Comparison of ENCODE assay signal across 26 cellular contexts in genomic region chr12:85260904-85261303, GRCh38. TPM values are rescaled to one million over a fixed set of nuclear protein-coding genes. Genes with fewer than 3 reads are reported as not detected.
"Had no signal": no experiment of that assay in that cellular context is flagged by ENCODE, and none has a peak within 500 bp of the region (broad histone marks: within the 10 kb centered on the region; RNA-seq: fewer than 3 reads in every experiment).

No MANE protein-coding gene starts in this region.

- H3K4me3 Mint-ChIP-seq: activated T-helper 1 cell treated with anti-CD3 and anti-CD28 coated beads, Interleukin-12 subunit alpha, Interleukin-12 subunit beta, Interleukin-2, Interleukin-4 antibody, amounts not matched to agents 30 ng/mL and 10 ng/mL and 1 ng/mL, durations not matched to agents 14 hours and 24 hours and 36 hours; dendritic cell treated with granulocyte-macrophage colony-stimulating factor and Interleukin-4, amounts not matched to agents 40 ng/mL and 50 ng/mL, for 4 days; immature natural killer cell; memory B cell; naive thymus-derived CD4-positive, alpha-beta T cell; stimulated activated memory B cell treated with anti-CD40 and anti-IgM and Interleukin-4, amounts not matched to agents 10 μg/mL and 1 μg/mL and 100 μg/mL, for 72 hours had no signal

- H3K27ac ChIP-seq: adrenal gland, breast epithelium, heart left ventricle, ovary, upper lobe of right lung had no signal

- H3K27ac Mint-ChIP-seq: activated naive CD4-positive, alpha-beta T cell treated with anti-CD3 and anti-CD28 coated beads, Interleukin-2, amount 50 U/mL, for 72 hours; activated T-helper 1 cell treated with anti-CD3 and anti-CD28 coated beads, Interleukin-12 subunit alpha, Interleukin-12 subunit beta, Interleukin-2, Interleukin-4 antibody, amounts not matched to agents 30 ng/mL and 10 ng/mL and 1 ng/mL, durations not matched to agents 14 hours and 24 hours and 36 hours; dendritic cell treated with granulocyte-macrophage colony-stimulating factor and Interleukin-4, amounts not matched to agents 40 ng/mL and 50 ng/mL, for 4 days; immature natural killer cell; memory B cell; naive thymus-derived CD4-positive, alpha-beta T cell; stimulated activated memory B cell treated with anti-CD40 and anti-IgM and Interleukin-4, amounts not matched to agents 10 μg/mL and 1 μg/mL and 100 μg/mL, for 72 hours had no signal

- DNase-seq: activated CD4-positive, alpha-beta T cell treated with anti-CD3 and anti-CD28 coated beads, Interleukin-2, amount 50 U/mL, for 48 hours; activated gamma-delta T cell treated with Interleukin-2 at 50 U/mL for 16 hours; activated T-cell treated with anti-CD3 and anti-CD28 coated beads for 4 hours; adrenal gland; cerebellar nuclear complex; effector memory CD4-positive, alpha-beta T cell; heart left ventricle; immature natural killer cell; kidney glomerular epithelial cell; mucosa of descending colon; naive thymus-derived CD4-positive, alpha-beta T cell; ovary; stimulated activated CD4-positive, alpha-beta T cell treated with anti-CD3 and anti-CD28 coated beads, Interleukin-4, amount 100 ng/mL, for 4 hours; upper lobe of right lung had no signal

- H3K4me1 ChIP-seq: adrenal gland, breast epithelium, heart left ventricle, upper lobe of right lung had no signal

- H3K9me3 ChIP-seq: adrenal gland, breast epithelium, heart left ventricle, mucosa of descending colon, ovary, upper lobe of right lung had no signal

- H3K27me3 Mint-ChIP-seq: dendritic cell treated with granulocyte-macrophage colony-stimulating factor and Interleukin-4, amounts not matched to agents 40 ng/mL and 50 ng/mL, for 4 days; memory B cell; naive thymus-derived CD4-positive, alpha-beta T cell; stimulated activated memory B cell treated with anti-CD40 and anti-IgM and Interleukin-4, amounts not matched to agents 10 μg/mL and 1 μg/mL and 100 μg/mL, for 72 hours had no signal

- ATAC-seq: activated naive CD4-positive, alpha-beta T cell treated with anti-CD3 and anti-CD28 coated beads, Interleukin-2, amount 50 U/mL, for 72 hours; heart left ventricle; mucosa of descending colon; naive thymus-derived CD4-positive, alpha-beta T cell; sciatic nerve; stimulated activated memory B cell treated with anti-CD40 and anti-IgM and Interleukin-4, amounts not matched to agents 10 μg/mL and 1 μg/mL and 100 μg/mL, for 72 hours; upper lobe of right lung had no signal

- FAIRE-seq: astrocyte, frontal cortex had no signal

- H3K4me3 ChIP-seq: adrenal gland, breast epithelium, heart left ventricle, mucosa of descending colon, ovary, upper lobe of right lung had no signal

- H3K36me3 ChIP-seq: adrenal gland, breast epithelium, heart left ventricle, ovary, upper lobe of right lung had no signal

- H3K9me3 Mint-ChIP-seq: activated naive CD4-positive, alpha-beta T cell treated with anti-CD3 and anti-CD28 coated beads, Interleukin-2, amount 50 U/mL, for 72 hours; activated T-helper 1 cell treated with anti-CD3 and anti-CD28 coated beads, Interleukin-12 subunit alpha, Interleukin-12 subunit beta, Interleukin-2, Interleukin-4 antibody, amounts not matched to agents 30 ng/mL and 10 ng/mL and 1 ng/mL, durations not matched to agents 14 hours and 24 hours and 36 hours; dendritic cell treated with granulocyte-macrophage colony-stimulating factor and Interleukin-4, amounts not matched to agents 40 ng/mL and 50 ng/mL, for 4 days; memory B cell; stimulated activated memory B cell treated with anti-CD40 and anti-IgM and Interleukin-4, amounts not matched to agents 10 μg/mL and 1 μg/mL and 100 μg/mL, for 72 hours had no signal

- H3K4me1 Mint-ChIP-seq: immature natural killer cell; memory B cell; naive thymus-derived CD4-positive, alpha-beta T cell; stimulated activated memory B cell treated with anti-CD40 and anti-IgM and Interleukin-4, amounts not matched to agents 10 μg/mL and 1 μg/mL and 100 μg/mL, for 72 hours had no signal

- H3K27me3 ChIP-seq: adrenal gland, breast epithelium, heart left ventricle, ovary, upper lobe of right lung had no signal

RNA-seq across cellular contexts. Expression of gene ALX1, which starts 19.1 kb away (rescaled TPM):
- total RNA-seq: activated naive CD4-positive, alpha-beta T cell treated with anti-CD3 and anti-CD28 coated beads, Interleukin-2, amount 50 U/mL, for 72 hours; activated T-helper 1 cell treated with anti-CD3 and anti-CD28 coated beads, Interleukin-12 subunit alpha, Interleukin-12 subunit beta, Interleukin-2, Interleukin-4 antibody, amounts not matched to agents 30 ng/mL and 10 ng/mL and 1 ng/mL, durations not matched to agents 14 hours and 24 hours and 36 hours; adrenal gland; heart left ventricle; liver; mucosa of descending colon; naive thymus-derived CD4-positive, alpha-beta T cell; pulmonary artery endothelial cell; T-helper 2 cell treated with Interferon-gamma antibody and Interleukin-4, amounts not matched to agents 100 ng/mL and 5 ng/mL, for 36 hours; upper lobe of right lung had no signal
- polyA plus RNA-seq: adrenal gland; heart left ventricle; immature natural killer cell; liver; naive thymus-derived CD4-positive, alpha-beta T cell had no signal
